24 cellular contexts compared by ENCODE assay signal in the genomic region with DNA sequence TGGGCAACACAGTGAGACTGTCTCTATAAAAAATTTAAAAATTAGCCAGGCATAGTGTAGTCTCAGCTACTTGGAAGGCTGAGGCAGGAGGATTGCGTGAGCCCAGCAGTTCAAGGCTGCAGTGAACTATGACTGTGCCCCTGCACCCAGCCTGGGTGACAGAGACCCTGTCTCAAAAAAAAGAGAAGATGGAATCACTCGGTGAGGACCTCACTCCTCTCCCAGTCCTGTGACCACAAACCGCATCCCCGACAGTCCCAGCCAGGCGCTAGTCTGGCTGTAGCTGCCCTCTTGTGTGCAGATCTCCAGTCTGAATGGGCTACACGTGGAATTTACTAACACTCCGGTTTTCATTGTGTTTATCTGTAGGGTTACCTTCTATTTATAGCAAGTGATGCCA. TPM values are rescaled to one million over a fixed set of nuclear protein-coding genes. Genes with fewer than 3 reads are reported as not detected.
"Had no signal": no experiment of that assay in that cellular context is flagged by ENCODE, and none has a peak within 500 bp of the region (broad histone marks: within the 10 kb centered on the region; RNA-seq: fewer than 3 reads in every experiment).

No MANE protein-coding gene starts in this region.

- H3K27me3 Mint-ChIP-seq: activated naive CD8-positive, alpha-beta T cell; activated T-helper 17 cell treated with anti-CD3 and anti-CD28 coated beads, Interleukin-2, amount 50 U/mL, for 72 hours; naive thymus-derived CD8-positive, alpha-beta T cell; T-cell had no signal

- H3K4me3 Mint-ChIP-seq: activated naive CD8-positive, alpha-beta T cell; activated T-helper 17 cell treated with anti-CD3 and anti-CD28 coated beads, Interleukin-2, amount 50 U/mL, for 72 hours; naive thymus-derived CD8-positive, alpha-beta T cell; neural progenitor cell; T-cell had no signal

- ATAC-seq: activated T-helper 17 cell treated with anti-CD3 and anti-CD28 coated beads, Interleukin-2, amount 50 U/mL, for 72 hours; esophagus mucosa; naive thymus-derived CD8-positive, alpha-beta T cell; T-cell had no signal

- H2AFZ ChIP-seq: neural progenitor cell had no signal

- H3K4me2 ChIP-seq: neural progenitor cell had no signal

- H3K27me3 ChIP-seq: adrenal gland, ascending aorta, left lung, neural progenitor cell, testis had no signal

- H3K9ac ChIP-seq: neural progenitor cell had no signal

- DNase-seq: activated CD4-positive, alpha-beta T cell treated with anti-CD3 and anti-CD28 coated beads for 1 hour; activated naive CD4-positive, alpha-beta T cell; activated T-cell treated with anti-CD3 and anti-CD28 coated beads, Interleukin-2, amount 50 U/mL, for 1 hour; central memory CD4-positive, alpha-beta T cell; effector memory CD4-positive, alpha-beta T cell; foreskin melanocyte; hippocampal formation; kidney glomerular epithelial cell; left lung; naive thymus-derived CD8-positive, alpha-beta T cell; stimulated activated CD4-positive, alpha-beta T cell treated with anti-CD3 and anti-CD28 coated beads, Interleukin-12 subunit alpha, Interleukin-12 subunit beta, amount 100 ng/mL, for 4 hours; stimulated activated CD4-positive, alpha-beta T cell treated with anti-CD3 and anti-CD28 coated beads, Interleukin-4, amount 100 ng/mL, for 4 hours; T-cell; testis; trophoblast cell; WERI-Rb-1 had no signal

- H3K9me3 Mint-ChIP-seq: activated T-helper 17 cell treated with anti-CD3 and anti-CD28 coated beads, Interleukin-2, amount 50 U/mL, for 72 hours; naive thymus-derived CD8-positive, alpha-beta T cell; neural progenitor cell; T-cell had no signal

- H3K4me1 ChIP-seq: neural progenitor cell had no signal

- H3K27ac ChIP-seq: ascending aorta, left lung, neural progenitor cell, testis, WERI-Rb-1 had no signal

- H3K27ac Mint-ChIP-seq: activated naive CD8-positive, alpha-beta T cell; activated T-helper 17 cell treated with anti-CD3 and anti-CD28 coated beads, Interleukin-2, amount 50 U/mL, for 72 hours; neural progenitor cell; T-cell had no signal

- H3K9me3 ChIP-seq: adrenal gland, ascending aorta, left lung, testis had no signal

- H3K4me3 ChIP-seq: adrenal gland, ascending aorta, left lung, lung, neural progenitor cell, testis had no signal

- H3K4me1 Mint-ChIP-seq: neural progenitor cell had no signal

- H3K36me3 ChIP-seq: neural progenitor cell had no signal

RNA-seq across cellular contexts. Expression of a gene that starts 54.1 kb away (rescaled TPM):
- total RNA-seq: endothelial cell of umbilical vein had no signal
- polyA plus RNA-seq: endothelial cell of umbilical vein had no signal
